19 cellular contexts compared by ENCODE assay signal in the genomic region with DNA sequence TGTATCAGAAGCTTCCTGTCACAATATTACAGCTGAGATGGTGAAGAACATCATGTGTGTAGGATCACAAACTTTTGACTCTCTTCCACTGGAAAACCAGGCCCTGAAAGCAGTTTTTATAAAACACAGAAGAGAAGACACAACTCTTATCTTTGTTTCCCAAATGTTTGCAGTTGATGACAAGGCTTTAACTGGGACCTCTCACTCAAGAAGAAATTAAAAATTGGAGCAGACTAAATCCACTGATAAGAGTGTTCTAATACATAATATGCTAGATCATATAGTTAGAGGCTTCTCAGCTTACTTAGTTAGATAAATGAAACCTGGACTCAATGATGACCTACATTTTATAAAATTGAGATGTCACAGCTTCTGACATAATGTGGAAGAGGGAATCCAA.
"Had no signal": no experiment of that assay in that cellular context is flagged by ENCODE, and none has a peak within 500 bp of the region (broad histone marks: within the 10 kb centered on the region; RNA-seq: fewer than 3 reads in every experiment).

No MANE protein-coding gene starts in this region.

- DNase-seq: IMR-90, NCI-H1092, NCI-H1105 treated with DMSO at 0.1 percent for 48 hours, NCI-H1417 treated with DMSO at 0.1 percent for 48 hours, NCI-H146, NCI-H1694 treated with DMSO at 0.1 percent for 48 hours, NCI-H1930, NCI-H2081, NCI-H2107, NCI-H2227 treated with DMSO at 0.1 percent for 48 hours, NCI-H524, NCI-H526 treated with DMSO at 0.1 percent for 48 hours, NCI-H748 treated with DMSO at 0.1 percent for 48 hours, PC-3, SHP77 treated with DMSO at 0.1 percent for 48 hours, SJCRH30 had no signal

- ATAC-seq: HepG2, Panc1, PC-3, SK-N-SH treated with all-trans-retinoic acid at 6 μM for 48 hours had no signal
